17 cellular contexts compared by ENCODE assay signal in the genomic region with DNA sequence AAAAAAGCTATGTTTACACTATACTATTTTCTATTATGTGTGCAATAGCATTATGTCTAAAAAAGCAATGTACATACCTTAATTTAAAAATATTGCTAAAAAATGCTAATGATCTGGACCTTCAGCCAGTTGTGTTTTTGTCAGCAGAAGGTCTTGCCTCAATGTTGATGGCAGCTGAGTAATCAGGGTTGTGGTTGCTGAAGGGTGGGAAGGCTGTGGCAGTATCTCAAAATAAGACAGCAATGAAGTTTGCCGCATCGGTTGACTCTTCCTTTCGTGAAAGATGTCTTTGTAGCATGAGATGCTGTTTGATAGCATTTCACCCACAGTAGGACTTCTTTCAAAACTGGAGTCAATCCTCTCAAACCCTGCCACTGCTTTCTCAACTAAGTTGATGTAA.
DNase-seq lines count a peak whose midpoint lies in the region; ATAC-seq and TF ChIP-seq lines count a peak whose summit lies in the region.
"Had no signal": no experiment of that assay in that cellular context is flagged by ENCODE, and none has a peak within 500 bp of the region (broad histone marks: within the 10 kb centered on the region; RNA-seq: fewer than 3 reads in every experiment).

No MANE protein-coding gene starts in this region.

- H3K4me3 Mint-ChIP-seq in activated T-cell treated with anti-CD3 and anti-CD28 coated beads, Interleukin-2, amount 50 U/mL, for 72 hours: no peak overlapping the region
- no peak overlapping the region for H3K4me3 Mint-ChIP-seq in natural killer cell
- H3K4me3 Mint-ChIP-seq: CD4-positive, alpha-beta memory T cell had no signal

- peaks cover 38% of the 10 kb centered on the region for H3K27me3 Mint-ChIP-seq in activated T-cell treated with anti-CD3 and anti-CD28 coated beads, Interleukin-2, amount 50 U/mL, for 72 hours (ENCODE audit: low read depth)
- H3K27me3 Mint-ChIP-seq in natural killer cell (ENCODE audit: low read depth in 2 of 2): peaks cover 9 to 25% of the 10 kb centered on the region in 2 donors

- no peak for ATAC-seq in activated T-cell treated with anti-CD3 and anti-CD28 coated beads, Interleukin-2, amount 50 U/mL, for 72 hours (replicated peaks in 1 of 2)
- ATAC-seq in natural killer cell (no peak), GM21390 (IDR thresholded peaks at IDR 0.05; ENCODE audit: unreplicated experiment) (no peak)

- no peak overlapping the region for H3K27ac Mint-ChIP-seq in activated T-cell treated with anti-CD3 and anti-CD28 coated beads, Interleukin-2, amount 50 U/mL, for 72 hours
- H3K27ac Mint-ChIP-seq in natural killer cell: no peak overlapping the region
- H3K27ac Mint-ChIP-seq: CD4-positive, alpha-beta memory T cell had no signal

- peaks cover 6 to 7% of the 10 kb centered on the region in 2 donors for H3K9me3 Mint-ChIP-seq in activated T-cell treated with anti-CD3 and anti-CD28 coated beads, Interleukin-2, amount 50 U/mL, for 72 hours
- H3K9me3 Mint-ChIP-seq in natural killer cell: no peaks in the 10 kb centered on the region

- peak overlapping the region; percentile 82 for H3K27ac ChIP-seq in epithelial cell of prostate
- H3K27ac ChIP-seq: GM23248 had no signal

- peaks cover 14 to 16% of the 10 kb centered on the region in 2 donors for H3K36me3 Mint-ChIP-seq in activated T-cell treated with anti-CD3 and anti-CD28 coated beads, Interleukin-2, amount 50 U/mL, for 72 hours (ENCODE audit: insufficient read depth in 2 of 2)
- no peaks in the 10 kb centered on the region for H3K36me3 Mint-ChIP-seq in natural killer cell
- H3K36me3 Mint-ChIP-seq: CD4-positive, alpha-beta memory T cell had no signal

- TF ChIP-seq CTCF in natural killer cell (IDR thresholded peaks at IDR 0.05): no peak

- DNase-seq in activated T-cell treated with anti-CD3 and anti-CD28 coated beads, Interleukin-2, amount 50 U/mL, for 72 hours: peak; percentile 15 to 19
- DNase-seq in activated T-cell treated with anti-CD3 and anti-CD28 coated beads, Interleukin-2, amount 50 U/mL, for 48 hours: no peak
- DNase-seq in epithelial cell of prostate (ENCODE audit: low read depth, low spot score) (no peak), myocyte (ENCODE audit: low read depth) (peak; percentile 63), natural killer cell (no peak), NCI-H187 (lab: John Stamatoyannopoulos, UW) (no peak)
- DNase-seq: C1 segment of cervical spinal cord; Calu3; CD4-positive, alpha-beta memory T cell; COR-L47; DMS53; DMS79 treated with DMSO at 0.1 percent for 48 hours; GF-D8; GM23248; H7; HCEC 1CT had no signal

- H3K4me1 Mint-ChIP-seq in activated T-cell treated with anti-CD3 and anti-CD28 coated beads, Interleukin-2, amount 50 U/mL, for 72 hours (ENCODE audit: low read depth): peaks cover 26% of the 10 kb centered on the region
- H3K4me1 Mint-ChIP-seq in natural killer cell: peaks cover 0 to 6% of the 10 kb centered on the region in 2 donors
- H3K4me1 Mint-ChIP-seq: CD4-positive, alpha-beta memory T cell had no signal

- intact Hi-C loops in natural killer cell (cut with micrococcal nuclease): no loop called here

Comparison
In these comparisons a context has a peak if more than half of its experiments do, and no peak if none do; other contexts are left out.
1. DNase-seq: peak in activated T-cell treated with anti-CD3 and anti-CD28 coated beads, Interleukin-2, amount 50 U/mL, for 72 hours (2 of 2) and myocyte (single experiment); none in activated T-cell treated with anti-CD3 and anti-CD28 coated beads, Interleukin-2, amount 50 U/mL, for 48 hours (0 of 2), epithelial cell of prostate (single experiment), natural killer cell (single experiment) and NCI-H187 (0 of 2).